In genomic region chr15:35657679-35658201, GRCh38 we compare ENCODE assay signal across 13 cellular contexts.
DNase-seq lines count a peak whose midpoint lies in the region; ATAC-seq and TF ChIP-seq lines count a peak whose summit lies in the region.
"Had no signal": no experiment of that assay in that cellular context is flagged by ENCODE, and none has a peak within 500 bp of the region (broad histone marks: within the 10 kb centered on the region; RNA-seq: fewer than 3 reads in every experiment).

No MANE protein-coding gene starts in this region.

- no peaks in the 10 kb centered on the region for H3K9me3 Mint-ChIP-seq in activated T-cell treated with anti-CD3 and anti-CD28 coated beads, Interleukin-2, amount 50 U/mL, for 4 hours
- H3K9me3 Mint-ChIP-seq in type B pancreatic cell = peaks cover 3% of the 10 kb centered on the region
- H3K9me3 Mint-ChIP-seq: CD8-positive, alpha-beta T cell; memory B cell had no signal

- 32 to 74% methylated on average over 3 of the region's 3 CpGs for WGBS in gastroesophageal sphincter (ENCODE audit: low coverage in 1 of 2), 2 donors

- no peaks in the 10 kb centered on the region for H3K9me3 ChIP-seq in gastroesophageal sphincter
- H3K9me3 ChIP-seq: Peyer's patch had no signal

- no peaks in the 10 kb centered on the region for H3K36me3 Mint-ChIP-seq in activated T-cell treated with anti-CD3 and anti-CD28 coated beads, Interleukin-2, amount 50 U/mL, for 4 hours (ENCODE audit: insufficient read depth)
- no peaks in the 10 kb centered on the region for H3K36me3 Mint-ChIP-seq in type B pancreatic cell
- H3K36me3 Mint-ChIP-seq: CD8-positive, alpha-beta T cell; memory B cell had no signal

- H3K4me3 Mint-ChIP-seq in activated T-cell treated with anti-CD3 and anti-CD28 coated beads, Interleukin-2, amount 50 U/mL, for 4 hours = no peak overlapping the region
- H3K4me3 Mint-ChIP-seq in type B pancreatic cell = peak overlapping the region; percentile 8
- H3K4me3 Mint-ChIP-seq: CD8-positive, alpha-beta T cell; memory B cell had no signal

- ATAC-seq in activated T-cell treated with anti-CD3 and anti-CD28 coated beads, Interleukin-2, amount 50 U/mL, for 4 hours = peak; percentile 63 to 91
- ATAC-seq in gastroesophageal sphincter = peak; percentile 63
- ATAC-seq: CD8-positive, alpha-beta T cell had no signal

- no peak for TF ChIP-seq EP300 in gastroesophageal sphincter (IDR thresholded peaks at IDR 0.05)

- peak; percentile 1 to 31 for DNase-seq in stimulated activated CD4-positive, alpha-beta T cell treated with anti-CD3 and anti-CD28 coated beads, Interleukin-15, amount 100 ng/mL, for 48 hours (ENCODE audit: low read depth in 2 of 2)
- no peak for DNase-seq in stimulated activated CD4-positive, alpha-beta T cell treated with anti-CD3 and anti-CD28 coated beads, Interleukin-4, amount 100 ng/mL, for 1 hour
- DNase-seq in activated T-cell treated with anti-CD3 and anti-CD28 coated beads, Interleukin-2, amount 50 U/mL, for 4 hours = no peak
- DNase-seq in type B pancreatic cell (ENCODE audit: extremely low spot score, unreplicated experiment) (no peak), substantia nigra (lab: John Stamatoyannopoulos, UW) (no peak), NCI-H1436 treated with DMSO at 0.1 percent for 48 hours (lab: John Stamatoyannopoulos, UW) (no peak)
- no peak for DNase-seq in activated effector memory CD4-positive, alpha-beta T cell treated with anti-CD3 and anti-CD28 coated beads, Interleukin-2, amount 50 U/mL, for 16 hours
- DNase-seq: activated gamma-delta T cell treated with Interleukin-2 at 50 U/mL for 16 hours; CD8-positive, alpha-beta T cell; Karpas-422; Peyer's patch had no signal

- H3K36me3 ChIP-seq in gastroesophageal sphincter = no peaks in the 10 kb centered on the region
- H3K36me3 ChIP-seq: Peyer's patch had no signal

- TF ChIP-seq POLR2A in gastroesophageal sphincter (IDR thresholded peaks at IDR 0.05) = no peak

- no peaks in the 10 kb centered on the region for H3K4me1 Mint-ChIP-seq in activated T-cell treated with anti-CD3 and anti-CD28 coated beads, Interleukin-2, amount 50 U/mL, for 4 hours (ENCODE audit: low read depth)
- H3K4me1 Mint-ChIP-seq in type B pancreatic cell (ENCODE audit: unreplicated experiment) = no peaks in the 10 kb centered on the region
- H3K4me1 Mint-ChIP-seq: memory B cell had no signal

- no peak overlapping the region for H3K27ac Mint-ChIP-seq in type B pancreatic cell
- H3K27ac Mint-ChIP-seq: CD8-positive, alpha-beta T cell; memory B cell had no signal

- no peaks in the 10 kb centered on the region for H3K27me3 ChIP-seq in gastroesophageal sphincter
- H3K27me3 ChIP-seq: Peyer's patch had no signal

- TF ChIP-seq CTCF in gastroesophageal sphincter (IDR thresholded peaks at IDR 0.05) (no peak), type B pancreatic cell (conservative IDR thresholded peaks at IDR 0.05) (no peak)

- H3K4me3 ChIP-seq in gastroesophageal sphincter = no peak overlapping the region
- H3K4me3 ChIP-seq: Peyer's patch had no signal

- H3K27me3 Mint-ChIP-seq in activated T-cell treated with anti-CD3 and anti-CD28 coated beads, Interleukin-2, amount 50 U/mL, for 4 hours (ENCODE audit: low read depth) = peaks cover 8% of the 10 kb centered on the region
- peaks cover 12% of the 10 kb centered on the region for H3K27me3 Mint-ChIP-seq in type B pancreatic cell

- H3K4me1 ChIP-seq in gastroesophageal sphincter = no peaks in the 10 kb centered on the region
- H3K4me1 ChIP-seq: Peyer's patch had no signal

- H3K27ac ChIP-seq in gastroesophageal sphincter (no peak overlapping the region), substantia nigra (ENCODE audit: low read depth, low read length, poor library complexity, severe bottlenecking) (no peak overlapping the region)
- H3K27ac ChIP-seq: Peyer's patch had no signal

Comparison
In these comparisons a context has a peak if more than half of its experiments do, and no peak if none do; other contexts are left out.
1. DNase-seq: peak in stimulated activated CD4-positive, alpha-beta T cell treated with anti-CD3 and anti-CD28 coated beads, Interleukin-15, amount 100 ng/mL, for 48 hours (2 of 2); none in stimulated activated CD4-positive, alpha-beta T cell treated with anti-CD3 and anti-CD28 coated beads, Interleukin-4, amount 100 ng/mL, for 1 hour (single experiment), activated T-cell treated with anti-CD3 and anti-CD28 coated beads, Interleukin-2, amount 50 U/mL, for 4 hours (single experiment), type B pancreatic cell (single experiment), activated effector memory CD4-positive, alpha-beta T cell treated with anti-CD3 and anti-CD28 coated beads, Interleukin-2, amount 50 U/mL, for 16 hours (single experiment), substantia nigra (0 of 49) and NCI-H1436 treated with DMSO at 0.1 percent for 48 hours (single experiment).